In genomic region chrX:68831405-68832100, GRCh38 we compare ENCODE assay signal across 8 cellular contexts. TPM values are rescaled to one million over a fixed set of nuclear protein-coding genes. Genes with fewer than 3 reads are reported as not detected.
DNase-seq lines count a peak whose midpoint lies in the region; ATAC-seq, FAIRE-seq and TF ChIP-seq lines count a peak whose summit lies in the region.

No MANE protein-coding gene starts in this region.

- FAIRE-seq in kidney (lab: Jason Lieb, UNC) = no peak

- no peaks in the 10 kb centered on the region for H3K36me3 Mint-ChIP-seq in T-helper 2 cell treated with Interferon-gamma antibody and Interleukin-4, amounts not matched to agents 5 μg/mL and 100 μg/mL, for 36 hours (ENCODE audit: low read depth)
- no peaks in the 10 kb centered on the region for H3K36me3 Mint-ChIP-seq in activated naive CD8-positive, alpha-beta T cell treated with anti-CD3 and anti-CD28 coated beads, Interleukin-2, amount 50 U/mL, for 24 hours (ENCODE audit: low read depth)

- TF ChIP-seq CTCF in kidney (IDR thresholded peaks at IDR 0.05; ENCODE audit: borderline replicate concordance, extremely low read depth, insufficient read depth) = no peak
- no peak for TF ChIP-seq CTCF in GM10248 (IDR thresholded peaks at IDR 0.05; ENCODE audit: control extremely low read depth, extremely low read depth, low read depth, missing control alignments)

- no peak overlapping the region for H3K27ac Mint-ChIP-seq in T-helper 2 cell treated with Interferon-gamma antibody and Interleukin-4, amounts not matched to agents 5 μg/mL and 100 μg/mL, for 36 hours
- H3K27ac Mint-ChIP-seq in activated naive CD8-positive, alpha-beta T cell treated with anti-CD3 and anti-CD28 coated beads, Interleukin-2, amount 50 U/mL, for 24 hours = no peak overlapping the region
- no peak overlapping the region for H3K27ac Mint-ChIP-seq in stimulated activated naive CD8-positive, alpha-beta T cell treated with anti-CD3 and anti-CD28 coated beads, Interleukin-15, amount 100 ng/mL, for 72 hours

- no peak for ATAC-seq in activated naive CD8-positive, alpha-beta T cell treated with anti-CD3 and anti-CD28 coated beads, Interleukin-2, amount 50 U/mL, for 24 hours
- no peak for ATAC-seq in stimulated activated naive CD8-positive, alpha-beta T cell treated with anti-CD3 and anti-CD28 coated beads, Interleukin-15, amount 100 ng/mL, for 72 hours
- ATAC-seq in GM21423 (IDR thresholded peaks at IDR 0.05; ENCODE audit: unreplicated experiment) = no peak

- no peaks in the 10 kb centered on the region for H3K9me3 Mint-ChIP-seq in T-helper 2 cell treated with Interferon-gamma antibody and Interleukin-4, amounts not matched to agents 5 μg/mL and 100 μg/mL, for 36 hours
- no peaks in the 10 kb centered on the region for H3K9me3 Mint-ChIP-seq in activated naive CD8-positive, alpha-beta T cell treated with anti-CD3 and anti-CD28 coated beads, Interleukin-2, amount 50 U/mL, for 24 hours
- H3K9me3 Mint-ChIP-seq in stimulated activated naive CD8-positive, alpha-beta T cell treated with anti-CD3 and anti-CD28 coated beads, Interleukin-15, amount 100 ng/mL, for 72 hours = no peaks in the 10 kb centered on the region

- H3K9ac ChIP-seq in kidney (ENCODE audit: low read length in 2 of 2) = peak overlapping the region; percentile 17 to 66

- no peak for DNase-seq in T-helper 2 cell treated with Interferon-gamma antibody and Interleukin-4, amounts not matched to agents 5 μg/mL and 100 μg/mL, for 36 hours (ENCODE audit: low spot score)
- DNase-seq in T-helper 2 cell = no peak
- no peak for DNase-seq in activated naive CD8-positive, alpha-beta T cell treated with anti-CD3 and anti-CD28 coated beads, Interleukin-2, amount 50 U/mL, for 24 hours
- DNase-seq in kidney = no peak
- no peak for DNase-seq in stimulated activated naive CD8-positive, alpha-beta T cell treated with anti-CD3 and anti-CD28 coated beads, Interleukin-15, amount 100 ng/mL, for 72 hours
- DNase-seq in hepatic stellate cell (ENCODE audit: low spot score) = no peak
- DNase-seq in GM10248 (ENCODE audit: extremely low spot score) = no peak

- H3K4me1 ChIP-seq in kidney (ENCODE audit: control insufficient read depth in 1 of 2, insufficient read depth in 1 of 2, low read depth in 1 of 2, low read length in 2 of 2) = peaks cover 0 to 16% of the 10 kb centered on the region in 2 donors

- CTCF ChIA-PET in GM10248 (lab: Yijun Ruan, JAX) = no interaction called here

- intact Hi-C loops in kidney (cut with DNase I) = no loop called here

- peak overlapping the region; percentile 56 to 64 for H3K4me3 ChIP-seq in kidney (ENCODE audit: low read length in 2 of 2)

- H3K27ac ChIP-seq in kidney (ENCODE audit: low read depth in 2 of 2, low read length in 2 of 2) = peak overlapping the region in 1 of 2 donors; percentile 16

- H3K9me3 ChIP-seq in kidney (ENCODE audit: control insufficient read depth in 1 of 2, low read length in 2 of 2) = no peaks in the 10 kb centered on the region

- peaks cover 17% of the 10 kb centered on the region for H3K4me1 Mint-ChIP-seq in T-helper 2 cell treated with Interferon-gamma antibody and Interleukin-4, amounts not matched to agents 5 μg/mL and 100 μg/mL, for 36 hours (ENCODE audit: low read depth)
- H3K4me1 Mint-ChIP-seq in activated naive CD8-positive, alpha-beta T cell treated with anti-CD3 and anti-CD28 coated beads, Interleukin-2, amount 50 U/mL, for 24 hours = peaks cover 20% of the 10 kb centered on the region
- H3K4me1 Mint-ChIP-seq in stimulated activated naive CD8-positive, alpha-beta T cell treated with anti-CD3 and anti-CD28 coated beads, Interleukin-15, amount 100 ng/mL, for 72 hours = peaks cover 39% of the 10 kb centered on the region

- peaks cover 11% of the 10 kb centered on the region for H3K27me3 Mint-ChIP-seq in T-helper 2 cell treated with Interferon-gamma antibody and Interleukin-4, amounts not matched to agents 5 μg/mL and 100 μg/mL, for 36 hours (ENCODE audit: low read depth)
- no peaks in the 10 kb centered on the region for H3K27me3 Mint-ChIP-seq in activated naive CD8-positive, alpha-beta T cell treated with anti-CD3 and anti-CD28 coated beads, Interleukin-2, amount 50 U/mL, for 24 hours
- H3K27me3 Mint-ChIP-seq in stimulated activated naive CD8-positive, alpha-beta T cell treated with anti-CD3 and anti-CD28 coated beads, Interleukin-15, amount 100 ng/mL, for 72 hours = no peaks in the 10 kb centered on the region

- peak overlapping the region; percentile 67 for H3K4me3 Mint-ChIP-seq in T-helper 2 cell treated with Interferon-gamma antibody and Interleukin-4, amounts not matched to agents 5 μg/mL and 100 μg/mL, for 36 hours
- peak overlapping the region; percentile 76 for H3K4me3 Mint-ChIP-seq in activated naive CD8-positive, alpha-beta T cell treated with anti-CD3 and anti-CD28 coated beads, Interleukin-2, amount 50 U/mL, for 24 hours
- peak overlapping the region; percentile 38 to 83 for H3K4me3 Mint-ChIP-seq in stimulated activated naive CD8-positive, alpha-beta T cell treated with anti-CD3 and anti-CD28 coated beads, Interleukin-15, amount 100 ng/mL, for 72 hours

- H3K36me3 ChIP-seq in kidney (ENCODE audit: control insufficient read depth in 1 of 2, insufficient read depth in 2 of 2, low read length in 2 of 2) = no peaks in the 10 kb centered on the region

- POLR2A ChIA-PET in GM10248 (lab: Yijun Ruan, JAX) = no interaction called here

RNA-seq across cellular contexts. Expression of gene EFNB1, which starts 2.7 kb away (rescaled TPM):
- total RNA-seq in kidney = 53.0 TPM
- polyA plus RNA-seq in kidney (ENCODE audit: insufficient read depth, low read depth, low replicate concordance) = 50.6 TPM
